Comparison of ENCODE assay signal across 24 cellular contexts in the genomic region with DNA sequence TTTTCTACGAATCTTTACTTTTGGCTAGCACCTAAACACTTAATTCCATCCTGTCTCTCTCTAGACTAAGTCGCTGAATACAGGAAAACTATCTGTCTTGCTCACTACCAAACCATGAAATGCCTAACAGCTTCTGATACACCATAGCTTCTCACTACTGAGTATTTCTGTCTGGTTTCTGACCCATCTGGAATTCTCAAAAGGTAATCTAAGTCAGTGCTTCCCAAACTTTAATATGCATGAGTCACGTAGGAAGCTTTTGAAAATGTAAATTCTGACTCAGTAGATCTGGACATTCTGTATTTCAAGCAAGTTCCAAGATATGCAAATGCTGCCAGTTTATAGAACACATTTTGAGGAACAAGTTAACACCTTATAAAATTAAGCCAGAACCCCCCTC. TPM values are rescaled to one million over a fixed set of nuclear protein-coding genes. Genes with fewer than 3 reads are reported as not detected.
DNase-seq lines count a peak whose midpoint lies in the region; ATAC-seq and TF ChIP-seq lines count a peak whose summit lies in the region.
"Had no signal": no experiment of that assay in that cellular context is flagged by ENCODE, and none has a peak within 500 bp of the region (broad histone marks: within the 10 kb centered on the region; RNA-seq: fewer than 3 reads in every experiment).

No MANE protein-coding gene starts in this region.

- no peaks in the 10 kb centered on the region for H3K9me2 ChIP-seq in SK-N-SH

- H3K9me3 ChIP-seq in SK-N-SH (no peaks in the 10 kb centered on the region), IMR-90 (ENCODE audit: control insufficient read depth, insufficient read depth, low read length) (no peaks in the 10 kb centered on the region), A673 (ENCODE audit: low read depth, low read length, poor library complexity, severe bottlenecking) (no peaks in the 10 kb centered on the region)

- TF ChIP-seq RAD21 in SK-N-SH (IDR thresholded peaks at IDR 0.05; ENCODE audit: low read length), result no peak
- TF ChIP-seq RAD21 in IMR-90 (IDR thresholded peaks at IDR 0.05; ENCODE audit: low read length), result no peak

- H3K27me3 Mint-ChIP-seq in naive thymus-derived CD8-positive, alpha-beta T cell, result no peaks in the 10 kb centered on the region
- H3K27me3 Mint-ChIP-seq: activated CD4-positive, alpha-beta T cell treated with anti-CD3 and anti-CD28 coated beads, Interleukin-2, amount 10 ng/mL, durations not matched to agents 7 days and 5 days; activated naive CD4-positive, alpha-beta T cell treated with anti-CD3 and anti-CD28 coated beads, Interleukin-2, amount 10 ng/mL, durations not matched to agents 7 days and 5 days had no signal

- H3K9me1 ChIP-seq in IMR-90 (ENCODE audit: insufficient read depth, low read length), result peaks cover 4% of the 10 kb centered on the region; the same call in 1 of the 2 replicates

- H3F3A ChIP-seq in SK-N-SH (replicated peaks; ENCODE audit: insufficient read depth), result peaks cover 3% of the 10 kb centered on the region

- no peak overlapping the region for H3K56ac ChIP-seq in IMR-90 (ENCODE audit: extremely low read depth, insufficient read depth, low read length)

- 71% methylated on average over 3 of the region's 3 CpGs for WGBS in SK-N-SH (ENCODE audit: low lambda C conversion rate)
- 10% methylated on average over 2 of the region's 3 CpGs; no CpG with 5 or more reads in 1 of the 2 experiments for WGBS in IMR-90 (ENCODE audit: extremely low coverage in 2 of 2, insufficient read length in 1 of 2), 2 experiments

- H3K36me3 ChIP-seq in SK-N-SH (replicated peaks in 1 of 2; ENCODE audit: control insufficient read depth in 1 of 2, insufficient read depth in 2 of 2, low read length in 1 of 2) (peaks cover 28 to 33% of the 10 kb centered on the region in 2 experiments), IMR-90 (ENCODE audit: control insufficient read depth, insufficient read depth, low read length) (peaks cover 19% of the 10 kb centered on the region), A673 (ENCODE audit: insufficient read depth, low read length, poor library complexity, severe bottlenecking) (peaks cover 21% of the 10 kb centered on the region)

- no peak for DNase-seq in SK-N-SH
- DNase-seq in IMR-90, result peak; percentile 83
- peak; percentile 43 for DNase-seq in epithelial cell of esophagus (ENCODE audit: low read depth)
- no peak for DNase-seq in naive thymus-derived CD8-positive, alpha-beta T cell
- no peak for DNase-seq in A673 (ENCODE audit: low spot score)
- DNase-seq in NCI-H1417 (lab: John Stamatoyannopoulos, UW), result no peak
- DNase-seq: activated CD4-positive, alpha-beta T cell treated with anti-CD3 and anti-CD28 coated beads, Interleukin-2, amount 10 ng/mL, durations not matched to agents 7 days and 5 days; activated CD8-positive, alpha-beta memory T cell treated with anti-CD3 and anti-CD28 coated beads, Interleukin-2, amount 50 U/mL, for 48 hours; activated naive CD4-positive, alpha-beta T cell treated with anti-CD3 and anti-CD28 coated beads, Interleukin-2, amount 10 ng/mL, durations not matched to agents 7 days and 5 days; cortex of kidney; DMS 273 treated with DMSO at 0.1 percent for 48 hours; Kasumi-1; left colon; NCI-H1105; NCI-H524; Right ventricle myocardium superior; stimulated activated CD4-positive, alpha-beta T cell treated with anti-CD3 and anti-CD28 coated beads, Interleukin-4, amount 100 ng/mL, for 4 hours; T-helper 1 cell had no signal

- H3K79me1 ChIP-seq in IMR-90 (ENCODE audit: low read depth in 1 of 2, low read length in 2 of 2), result peaks cover 0 to 9% of the 10 kb centered on the region in 2 experiments; a peak in 2 of 4 replicates

- no peak for TF ChIP-seq POLR2A in IMR-90 (IDR thresholded peaks at IDR 0.05; ENCODE audit: low read depth, low read length)

- no peak overlapping the region for H4K8ac ChIP-seq in IMR-90 (ENCODE audit: low read depth in 2 of 2, low read length in 2 of 2)

- H3K4me1 Mint-ChIP-seq in naive thymus-derived CD8-positive, alpha-beta T cell, result peaks cover 3 to 12% (median 9%) of the 10 kb centered on the region in 4 donors
- H3K4me1 Mint-ChIP-seq: neural progenitor cell had no signal

- POLR2A ChIA-PET in SK-N-SH (lab: Yijun Ruan, JAX), result interaction anchor here (1.0 kb wide), 1 partner anchor 12 kb away, joined by 4 read pairs; a partner anchor contains a TSS
- POLR2A ChIA-PET in IMR-90 (lab: Charles Lee; ENCODE audit: unreplicated experiment), result interaction anchor here (1.0 kb wide), 1 partner anchor 12 kb away, joined by 3 read pairs; a partner anchor contains a TSS
- POLR2A ChIA-PET in naive thymus-derived CD8-positive, alpha-beta T cell (lab: Charles Lee), result no interaction called here
- POLR2A ChIA-PET in A673 (lab: Charles Lee; ENCODE audit: low non-redundant PET), result no interaction called here

- H3K36me3 Mint-ChIP-seq in naive thymus-derived CD8-positive, alpha-beta T cell, result peaks cover 0 to 38% (median 5%) of the 10 kb centered on the region in 3 donors

- no peak overlapping the region for H3K4ac ChIP-seq in IMR-90 (ENCODE audit: low read depth, low read length)

- no peak overlapping the region for H3K14ac ChIP-seq in IMR-90 (replicated peaks; ENCODE audit: low read depth, low read length)

- CTCF ChIA-PET in SK-N-SH (lab: Yijun Ruan, JAX), result interaction anchor here (0.6 to 1.4 kb wide), 3 partner anchors 11 to 327 kb away, joined by 3 read pairs; no protein-coding TSS in a partner anchor
- CTCF ChIA-PET in IMR-90 (lab: Yijun Ruan, JAX), result no interaction called here
- CTCF ChIA-PET in A673 (lab: Charles Lee), result no interaction called here

- peak overlapping the region in 8 of 10 donors; percentile 16 to 87 (median 60) for H3K27ac Mint-ChIP-seq in naive thymus-derived CD8-positive, alpha-beta T cell
- H3K27ac Mint-ChIP-seq: activated CD4-positive, alpha-beta T cell treated with anti-CD3 and anti-CD28 coated beads, Interleukin-2, amount 10 ng/mL, durations not matched to agents 7 days and 5 days; activated naive CD4-positive, alpha-beta T cell treated with anti-CD3 and anti-CD28 coated beads, Interleukin-2, amount 10 ng/mL, durations not matched to agents 7 days and 5 days; neural progenitor cell had no signal

- H2BK120ac ChIP-seq in IMR-90 (ENCODE audit: low read depth, low read length), result no peak overlapping the region

- dilution Hi-C loops in IMR-90 (cut with HindIII; ENCODE audit: low sequenced_read_pairs, unreplicated experiment), result no loop called here

- H2AK9ac ChIP-seq in IMR-90 (replicated peaks; ENCODE audit: low read depth, low read length, poor library complexity), result no peak overlapping the region

- H3K4me1 ChIP-seq in SK-N-SH (ENCODE audit: control insufficient read depth in 1 of 2, insufficient read depth in 2 of 2, low read depth in 1 of 2, low read length in 1 of 2), result no peaks in the 10 kb centered on the region
- H3K4me1 ChIP-seq in IMR-90 (ENCODE audit: control insufficient read depth, insufficient read depth, low read length), result peaks cover 5% of the 10 kb centered on the region
- no peaks in the 10 kb centered on the region for H3K4me1 ChIP-seq in A673 (ENCODE audit: insufficient read depth, low read length, poor library complexity, severe bottlenecking)
- H3K4me1 ChIP-seq: neural progenitor cell had no signal

- H2AFZ ChIP-seq in SK-N-SH (ENCODE audit: low read depth) (no peak overlapping the region), IMR-90 (replicated peaks; ENCODE audit: low read length, poor library complexity) (no peak overlapping the region)
- H2AFZ ChIP-seq: neural progenitor cell had no signal

- ATAC-seq in SK-N-SH treated with all-trans-retinoic acid at 6 μM for 48 hours (no peak), IMR-90 (ENCODE audit: low read depth) (peak; percentile 84), GM21717 (IDR thresholded peaks at IDR 0.05; ENCODE audit: unreplicated experiment) (no peak)
- no peak for ATAC-seq in naive thymus-derived CD8-positive, alpha-beta T cell
- ATAC-seq: left colon had no signal

- intact Hi-C loops in IMR-90 (cut with micrococcal nuclease) (no loop called here), A673 (cut with micrococcal nuclease; ENCODE audit: unreplicated experiment) (no loop called here)

- no peak overlapping the region for H3K4me3 Mint-ChIP-seq in naive thymus-derived CD8-positive, alpha-beta T cell
- H3K4me3 Mint-ChIP-seq: activated CD4-positive, alpha-beta T cell treated with anti-CD3 and anti-CD28 coated beads, Interleukin-2, amount 10 ng/mL, durations not matched to agents 7 days and 5 days; activated naive CD4-positive, alpha-beta T cell treated with anti-CD3 and anti-CD28 coated beads, Interleukin-2, amount 10 ng/mL, durations not matched to agents 7 days and 5 days; neural progenitor cell had no signal

- in situ Hi-C loops in IMR-90 (cut with MboI; ENCODE audit: low sequenced_read_pairs), result no loop called here

- no peak overlapping the region for H2AK5ac ChIP-seq in IMR-90 (ENCODE audit: low read depth, low read length)

- H3K9ac ChIP-seq in SK-N-SH (no peak overlapping the region), IMR-90 (ENCODE audit: low read depth, low read length) (no peak overlapping the region)
- H3K9ac ChIP-seq: neural progenitor cell had no signal

- TF ChIP-seq EP300 in SK-N-SH (IDR thresholded peaks at IDR 0.05; ENCODE audit: borderline replicate concordance in 1 of 2, low read depth in 1 of 2, low read length in 1 of 2), result no peak

- BruUV-seq in IMR-90 (replicated peaks; lab: Mats Ljungman, UMichigan) (no TSS peak), A673 (replicated peaks; lab: Mats Ljungman, UMichigan) (no TSS peak)

- H2BK15ac ChIP-seq in IMR-90 (ENCODE audit: low read depth, low read length), result no peak overlapping the region

- peak overlapping the region; percentile 87 for H2BK5ac ChIP-seq in IMR-90 (ENCODE audit: low read depth, low read length, poor library complexity, severe bottlenecking)

- H3K4me3 ChIP-seq in SK-N-SH (ENCODE audit: low read depth in 2 of 2, low read length in 1 of 2) (no peak overlapping the region), IMR-90 (ENCODE audit: insufficient read depth, low read depth, low read length) (no peak overlapping the region), epithelial cell of esophagus (ENCODE audit: low read length) (no peak overlapping the region), A673 (ENCODE audit: low read depth, low read length, poor library complexity, severe bottlenecking) (no peak overlapping the region)
- H3K4me3 ChIP-seq: neural progenitor cell had no signal

- H4K91ac ChIP-seq in IMR-90 (ENCODE audit: insufficient read depth, low read depth, low read length), result no peak overlapping the region

- H3K18ac ChIP-seq in IMR-90 (ENCODE audit: low read depth, low read length), result no peak overlapping the region

- H2BK20ac ChIP-seq in IMR-90 (ENCODE audit: low read depth, low read length), result no peak overlapping the region

- no peaks in the 10 kb centered on the region for H3K9me3 Mint-ChIP-seq in naive thymus-derived CD8-positive, alpha-beta T cell
- H3K9me3 Mint-ChIP-seq: activated CD4-positive, alpha-beta T cell treated with anti-CD3 and anti-CD28 coated beads, Interleukin-2, amount 10 ng/mL, durations not matched to agents 7 days and 5 days; activated naive CD4-positive, alpha-beta T cell treated with anti-CD3 and anti-CD28 coated beads, Interleukin-2, amount 10 ng/mL, durations not matched to agents 7 days and 5 days; neural progenitor cell had no signal

- H4K20me1 ChIP-seq in SK-N-SH (ENCODE audit: insufficient read depth), result no peaks in the 10 kb centered on the region
- no peaks in the 10 kb centered on the region for H4K20me1 ChIP-seq in IMR-90 (ENCODE audit: insufficient read depth, low read length)

- no peak overlapping the region for H3K27ac ChIP-seq in SK-N-SH (ENCODE audit: low read depth in 2 of 2, low read length in 1 of 2)
- H3K27ac ChIP-seq in IMR-90 (ENCODE audit: insufficient read depth, low read length), result peak overlapping the region; percentile 47; the same call in 1 of the 2 replicates
- H3K27ac ChIP-seq in A673 (ENCODE audit: low read depth, low read length, poor library complexity, severe bottlenecking), result no peak overlapping the region
- H3K27ac ChIP-seq: 22Rv1, C4-2B, neural progenitor cell had no signal

- no peak overlapping the region for H4K5ac ChIP-seq in IMR-90 (ENCODE audit: low read depth, low read length)

- TF ChIP-seq CTCF in SK-N-SH (IDR thresholded peaks at IDR 0.05), result no peak
- no peak for TF ChIP-seq CTCF in IMR-90 (conservative IDR thresholded peaks at IDR 0.05; ENCODE audit: low read depth, low read length)
- no peak for TF ChIP-seq CTCF in epithelial cell of esophagus (IDR thresholded peaks at IDR 0.05; ENCODE audit: insufficient read depth, low read depth, low read length, missing control alignments)
- no peak for TF ChIP-seq CTCF in A673 (conservative IDR thresholded peaks at IDR 0.05; ENCODE audit: low read depth, low read length)

- no peak overlapping the region for H3K23ac ChIP-seq in IMR-90 (ENCODE audit: low read depth, low read length)

- H3K27me3 ChIP-seq in SK-N-SH (ENCODE audit: insufficient read depth) (no peaks in the 10 kb centered on the region), IMR-90 (ENCODE audit: control insufficient read depth, insufficient read depth, low read length) (no peaks in the 10 kb centered on the region), A673 (replicated peaks; ENCODE audit: insufficient read depth, low read depth, low read length, poor library complexity) (peaks cover 6% of the 10 kb centered on the region)
- H3K27me3 ChIP-seq: neural progenitor cell had no signal

- no peaks in the 10 kb centered on the region for H3K79me2 ChIP-seq in SK-N-SH (ENCODE audit: insufficient read depth)

- H3K4me2 ChIP-seq in SK-N-SH (no peak overlapping the region), IMR-90 (ENCODE audit: low read depth, low read length) (peak overlapping the region; percentile 32; the same call in 1 of the 2 replicates)
- H3K4me2 ChIP-seq: neural progenitor cell had no signal

RNA-seq across cellular contexts. Expression of a gene that starts 9.2 kb away (rescaled TPM):
- polyA plus RNA-seq in SK-N-SH (2012; rRNA removed), result 0.18 and 0.34 TPM in 2 replicates
- 0.05 and 0.09 TPM in 2 replicates for polyA plus RNA-seq in SK-N-SH (2012; cell fraction: cytosol; rRNA removed)
- 2.5 and 2.7 TPM in 2 replicates for polyA plus RNA-seq in SK-N-SH (2012; cell fraction: nucleus; rRNA removed)
- total RNA-seq in IMR-90 (2012; rRNA removed), result under 0.01 and 0.18 TPM in 2 replicates
- polyA plus RNA-seq in IMR-90 (2012; rRNA removed), result 0.50 and 0.58 TPM in 2 replicates
- polyA plus RNA-seq in IMR-90 (2012; cell fraction: cytosol; rRNA removed), result 0.05 and 0.09 TPM in 2 replicates
- 2.5 and 6.4 TPM in 2 replicates for polyA plus RNA-seq in IMR-90 (2012; cell fraction: nucleus; rRNA removed; ENCODE audit: low replicate concordance)
- 1 to 10 TPM; 9.0 to 9.2 TPM for total RNA-seq in naive thymus-derived CD8-positive, alpha-beta T cell
- 1 to 10 TPM in 1 of 3 donors, under 1 TPM in 2; 0.18 to 1.2 (median 0.51) TPM for polyA plus RNA-seq in naive thymus-derived CD8-positive, alpha-beta T cell
- total RNA-seq in A673 (2021), result 1.3 TPM in 2 replicates

RNA-seq across cellular contexts. Expression of a gene that starts 12.3 kb away (rescaled TPM):
- polyA plus RNA-seq in SK-N-SH (2012; rRNA removed), result 97.1 and 131 TPM in 2 replicates
- 76.2 and 101 TPM in 2 replicates for polyA plus RNA-seq in SK-N-SH (2012; cell fraction: cytosol; rRNA removed)
- polyA plus RNA-seq in SK-N-SH (2012; cell fraction: nucleus; rRNA removed), result 203 and 254 TPM in 2 replicates
- total RNA-seq in IMR-90 (2012; rRNA removed), result 73.6 and 80.8 TPM in 2 replicates
- 87.0 and 91.9 TPM in 2 replicates for polyA plus RNA-seq in IMR-90 (2012; rRNA removed)
- 57.6 and 99.7 TPM in 2 replicates for polyA plus RNA-seq in IMR-90 (2012; cell fraction: cytosol; rRNA removed)
- 121 and 127 TPM in 2 replicates for polyA plus RNA-seq in IMR-90 (2012; cell fraction: nucleus; rRNA removed; ENCODE audit: low replicate concordance)
- 10 to 100 TPM; 35.4 to 35.9 TPM for total RNA-seq in naive thymus-derived CD8-positive, alpha-beta T cell
- 10 to 100 TPM; 36.9 to 44.6 (median 43.9) TPM for polyA plus RNA-seq in naive thymus-derived CD8-positive, alpha-beta T cell
- total RNA-seq in A673 (2021), result 56.1 and 67.9 TPM in 2 replicates

RNA-seq across cellular contexts. Expression of a gene that starts 12.5 kb away (rescaled TPM):
- polyA plus RNA-seq in SK-N-SH (2012; rRNA removed) (177 and 216 TPM in 2 replicates), IMR-90 (2012; rRNA removed) (265 and 301 TPM in 2 replicates)
- 270 and 316 TPM in 2 replicates for polyA plus RNA-seq in SK-N-SH (2012; cell fraction: cytosol; rRNA removed)
- polyA plus RNA-seq in SK-N-SH (2012; cell fraction: nucleus; rRNA removed), result 52.8 and 96.8 TPM in 2 replicates
- total RNA-seq in IMR-90 (2012; rRNA removed) (234 and 382 TPM in 2 replicates), A673 (2021) (316 and 344 TPM in 2 replicates)
- polyA plus RNA-seq in IMR-90 (2012; cell fraction: cytosol; rRNA removed), result 35.0 and 120 TPM in 2 replicates
- 17.2 and 102 TPM in 2 replicates for polyA plus RNA-seq in IMR-90 (2012; cell fraction: nucleus; rRNA removed; ENCODE audit: low replicate concordance)
- 100 to 1,000 TPM; 105 to 115 TPM for total RNA-seq in naive thymus-derived CD8-positive, alpha-beta T cell
- polyA plus RNA-seq in naive thymus-derived CD8-positive, alpha-beta T cell, result 100 to 1,000 TPM; 411 to 437 (median 416) TPM

RNA-seq across cellular contexts. Expression of a gene that starts 37.1 kb away (rescaled TPM):
- polyA plus RNA-seq in SK-N-SH (2012; rRNA removed), result 0.13 and 0.16 TPM in 2 replicates
- polyA plus RNA-seq in SK-N-SH (2012; cell fraction: cytosol; rRNA removed), result 0.04 and 0.08 TPM in 2 replicates
- 1.3 and 1.4 TPM in 2 replicates for polyA plus RNA-seq in SK-N-SH (2012; cell fraction: nucleus; rRNA removed)
- not detected in 2 replicates for total RNA-seq in IMR-90 (2012; rRNA removed)
- 0.12 TPM in 1 of 2 replicates, not detected in the other for polyA plus RNA-seq in IMR-90 (2012; rRNA removed)
- polyA plus RNA-seq in IMR-90 (2012; cell fraction: cytosol; rRNA removed), result 0.04 TPM in 1 of 2 replicates, not detected in the other
- polyA plus RNA-seq in IMR-90 (2012; cell fraction: nucleus; rRNA removed; ENCODE audit: low replicate concordance), result 0.10 and 0.83 TPM in 2 replicates
- total RNA-seq in naive thymus-derived CD8-positive, alpha-beta T cell, result 10 to 100 TPM; 58.1 to 59.7 TPM
- polyA plus RNA-seq in naive thymus-derived CD8-positive, alpha-beta T cell, result 100 to 1,000 TPM; 159 to 250 (median 243) TPM
- 0.21 and 0.50 TPM in 2 replicates for total RNA-seq in A673 (2021)
- total RNA-seq: HT-29 had no signal

Comparison
In these comparisons a context has a peak if more than half of its experiments do, and no peak if none do; other contexts are left out.
1. DNase-seq: peak in IMR-90 (single experiment) and epithelial cell of esophagus (single experiment); none in SK-N-SH (single experiment), naive thymus-derived CD8-positive, alpha-beta T cell (0 of 10), A673 (single experiment) and NCI-H1417 (0 of 3).
2. POLR2A ChIA-PET loops: an anchor here in SK-N-SH (1.0 kb wide) and IMR-90 (1.0 kb wide); none called in naive thymus-derived CD8-positive, alpha-beta T cell and A673.